Comparison of ENCODE assay signal across 8 cellular contexts in genomic region chr7:103445228-103446020, GRCh38. TPM values are rescaled to one million over a fixed set of nuclear protein-coding genes. Genes with fewer than 3 reads are reported as not detected.
DNase-seq lines count a peak whose midpoint lies in the region; ATAC-seq, FAIRE-seq and TF ChIP-seq lines count a peak whose summit lies in the region.

No MANE protein-coding gene starts in this region.

- 25% methylated on average over 44 of the region's 46 CpGs for WGBS in K562 (ENCODE audit: insufficient coverage, low coverage, missing lambda C conversion rate)
- 4% methylated on average over 46 of the region's 46 CpGs for WGBS in lung, 2 donors
- WGBS in adrenal gland, 4 donors = 22 to 26% (median 25%) methylated on average over 32 to 46 of the region's 46 CpGs

- TF ChIP-seq POLR2A in K562 (conservative IDR thresholded peaks at IDR 0.05) (no peak), vagina (IDR thresholded peaks at IDR 0.05) (no peak), adrenal gland (IDR thresholded peaks at IDR 0.05) (no peak)

- in situ Hi-C loops in K562 (cut with MboI) = no loop called here

- TF ChIP-seq EP300 in K562 (IDR thresholded peaks at IDR 0.05; ENCODE audit: low read length) = no peak

- H3K27ac ChIP-seq in K562 (ENCODE audit: extremely low read depth, low read depth, low read length) = no peak overlapping the region
- peak overlapping the region in 1 of 2 donors; percentile 13 for H3K27ac ChIP-seq in lung (ENCODE audit: low read depth in 1 of 2, low read length in 1 of 2)
- no peak overlapping the region for H3K27ac ChIP-seq in vagina
- H3K27ac ChIP-seq in adrenal gland = peak overlapping the region in 1 of 5 donors; percentile 44

- H3K4me3 ChIP-seq in K562 (peak overlapping the region; percentile 32), lung (no peak overlapping the region), vagina (peak overlapping the region; percentile 29 to 30), adrenal gland (peak overlapping the region in 1 of 4 donors; percentile 45)

- intact Hi-C loops in K562 (cut with micrococcal nuclease) (loop anchor here (2.0 to 5.0 kb wide), 3 partner anchors 79 to 307 kb away; no protein-coding TSS in a partner anchor), vagina (cut with DNase I) (no loop called here), adrenal gland (cut with DNase I) (no loop called here)

- FAIRE-seq in K562 (lab: Jason Lieb, UNC) = no peak

- H2AFZ ChIP-seq in K562 (ENCODE audit: low read depth, low read length) = peak overlapping the region; percentile 51

- POLR2A ChIA-PET in K562 (lab: Yijun Ruan, JAX) = interaction anchor here (0.5 to 1.0 kb wide), 2 partner anchors 10 to 27 kb away, joined by 3 read pairs; no protein-coding TSS in a partner anchor

- H3K4me2 ChIP-seq in K562 (ENCODE audit: insufficient read depth, low read length) = peak overlapping the region; percentile 67

- CTCF ChIA-PET in K562 (lab: Yijun Ruan, JAX; ENCODE audit: low intra/inter-chr PET ratio) = no interaction called here

- TF ChIP-seq CTCF in K562 (IDR thresholded peaks at IDR 0.05 in 2 of 3, conservative IDR thresholded peaks at IDR 0.05 in 1 of 3; ENCODE audit: insufficient read depth in 2 of 3, low read depth in 1 of 3, low read length in 3 of 3) (no peak), lung (IDR thresholded peaks at IDR 0.05; ENCODE audit: control extremely low read depth, extremely low read depth) (no peak), vagina (IDR thresholded peaks at IDR 0.05) (no peak), adrenal gland (IDR thresholded peaks at IDR 0.05) (no peak)

- H3K9ac ChIP-seq in K562 (ENCODE audit: insufficient read depth in 1 of 2, low read depth in 2 of 2, low read length in 2 of 2) = peak overlapping the region in 1 of 2 experiments; percentile 88; a peak in 2 of 4 replicates

- no peaks in the 10 kb centered on the region for H4K20me1 ChIP-seq in K562 (replicated peaks; ENCODE audit: control insufficient read depth, insufficient read depth, low read length)

- H3K9me1 ChIP-seq in K562 (ENCODE audit: control insufficient read depth, insufficient read depth, low read length) = no peaks in the 10 kb centered on the region

- TF ChIP-seq RAD21 in K562 (CRISPR knock-in tag; conservative IDR thresholded peaks at IDR 0.05 in 1 of 2, IDR thresholded peaks at IDR 0.05 in 1 of 2) = no peak

- no TSS peak for BruUV-seq in K562 (replicated peaks; lab: Mats Ljungman, UMichigan)

- peaks cover 38 to 43% of the 10 kb centered on the region in 2 experiments for H3K27me3 ChIP-seq in K562 (ENCODE audit: control insufficient read depth in 2 of 2, insufficient read depth in 2 of 2, low read length in 2 of 2)
- H3K27me3 ChIP-seq in lung (ENCODE audit: control insufficient read depth, insufficient read depth) = no peaks in the 10 kb centered on the region
- no peaks in the 10 kb centered on the region for H3K27me3 ChIP-seq in vagina
- peaks cover 32% of the 10 kb centered on the region for H3K27me3 ChIP-seq in adrenal gland

- H3K36me3 ChIP-seq in K562 (ENCODE audit: control insufficient read depth, insufficient read depth, low read length) (no peaks in the 10 kb centered on the region), lung (ENCODE audit: control insufficient read depth in 2 of 2, insufficient read depth in 2 of 2, low read length in 2 of 2) (no peaks in the 10 kb centered on the region), vagina (no peaks in the 10 kb centered on the region), adrenal gland (replicated peaks in 1 of 2) (no peaks in the 10 kb centered on the region)

- H3K9me3 ChIP-seq in K562 (replicated peaks; ENCODE audit: control insufficient read depth, insufficient read depth, low read depth, low read length) (no peaks in the 10 kb centered on the region), lung (ENCODE audit: control insufficient read depth in 2 of 2, insufficient read depth in 1 of 2, low read length in 1 of 2) (no peaks in the 10 kb centered on the region), vagina (no peaks in the 10 kb centered on the region), adrenal gland (replicated peaks in 1 of 3) (no peaks in the 10 kb centered on the region)

- H3K79me2 ChIP-seq in K562 (ENCODE audit: control insufficient read depth, insufficient read depth, low read length) = no peaks in the 10 kb centered on the region

- peak; percentile 33 for ATAC-seq in HG02981 (IDR thresholded peaks at IDR 0.05; ENCODE audit: unreplicated experiment)
- peak; percentile 29 for ATAC-seq in K562
- ATAC-seq in lung (ENCODE audit: insufficient read depth, low FRiP score) = peak; percentile 35
- ATAC-seq in GM19452 (IDR thresholded peaks at IDR 0.05; ENCODE audit: unreplicated experiment) = no peak

- DNase-seq in DMS153 treated with DMSO at 0.1 percent for 48 hours (lab: John Stamatoyannopoulos, UW; ENCODE audit: unreplicated experiment) = peak; percentile 22
- peak in 1 of 4 experiments; percentile 15 for DNase-seq in K562 (ENCODE audit: extremely low read depth in 1 of 4, low spot score in 3 of 4)
- DNase-seq in lung (ENCODE audit: low spot score) = no peak
- no peak for DNase-seq in vagina (ENCODE audit: extremely low spot score in 2 of 2)
- DNase-seq in adrenal gland = no peak
- no peak for DNase-seq in effector CD4-positive, alpha-beta T cell

- H3K4me1 ChIP-seq in K562 (replicated peaks in 1 of 2; ENCODE audit: control insufficient read depth in 2 of 2, insufficient read depth in 2 of 2, low read length in 2 of 2) = peaks cover 9 to 14% of the 10 kb centered on the region in 2 experiments; a peak in 4 of 5 replicates
- peaks cover 0 to 3% of the 10 kb centered on the region in 2 donors for H3K4me1 ChIP-seq in lung (ENCODE audit: control insufficient read depth in 2 of 2, insufficient read depth in 2 of 2, low read length in 2 of 2)
- H3K4me1 ChIP-seq in vagina = peaks cover 6% of the 10 kb centered on the region
- no peaks in the 10 kb centered on the region for H3K4me1 ChIP-seq in adrenal gland (replicated peaks in 1 of 2)

TF ChIP-seq in K562, 482 proteins besides CTCF, POLR2A, EP300 and RAD21:
- TF ChIP-seq ZBTB26 (CRISPR knock-in tag; IDR thresholded peaks at IDR 0.05) (no peak), EZH2 (IDR thresholded peaks at IDR 0.05; ENCODE audit: borderline replicate concordance, low read depth, low read length) (0 out of 2 replicates have a peak, but pooled peaks have one; percentile 43), ESRRA (IDR thresholded peaks at IDR 0.05; ENCODE audit: borderline replicate concordance, low read depth) (no peak), CBX2 (IDR thresholded peaks at IDR 0.05; ENCODE audit: insufficient read depth, low read length, poor library complexity, severe bottlenecking) (peak; percentile 50)

RNA-seq across cellular contexts. Expression of gene SLC26A5, which starts 0.6 kb away (rescaled TPM):
- total RNA-seq in K562 (2011; cell fraction: chromatin; rRNA removed; ENCODE audit: low replicate concordance) = not detected in 2 replicates
- total RNA-seq in K562 (2011; cell fraction: nucleolus; rRNA removed) = not detected in 2 replicates
- not detected in 2 replicates for total RNA-seq in K562 (2011; cell fraction: nucleoplasm; rRNA removed)
- total RNA-seq in K562 (2014; rRNA removed) (not detected in 2 replicates), K562 (2014; rRNA removed; fragmentation: Illumina TruSeq; extraction: Trizol) (not detected in 2 replicates), K562 (2015; rRNA removed; fragmentation: Illumina TruSeq; extraction: Trizol) (not detected in 2 replicates), K562 (2021) (not detected in 2 replicates), lung (1 to 10 TPM in 1 of 2 donors, under 1 TPM in 1; 0.77 to 1.1 TPM), vagina (not detected), adrenal gland (under 1 TPM in 5 of 8 donors, not detected in 3; 0.14 to 0.49 (median 0.34) TPM)
- polyA plus RNA-seq in K562 (2011; rRNA removed) (not detected in 2 replicates), K562 (2014; fragmentation: Illumina TruSeq; extraction: Trizol) (not detected in 2 replicates), K562 (2014; fragmentation: Nextera tagmentation; extraction: Ambion mirVana) (not detected), K562 (2014; rRNA removed) (not detected in 2 replicates), lung (under 1 TPM; 0.06 to 0.41 TPM), adrenal gland (under 1 TPM; 0.20 to 0.56 (median 0.22) TPM)
- not detected in 2 replicates for polyA plus RNA-seq in K562 (2011; cell fraction: cytosol; rRNA removed)
- polyA plus RNA-seq in K562 (2011; cell fraction: nucleus; rRNA removed) = not detected in 2 replicates
- polyA plus RNA-seq in K562 (2012) = not detected in 2 replicates
- polyA minus RNA-seq in K562 (2011; rRNA and poly(A)+ RNA removed) = 0.09 TPM in 1 of 2 replicates, not detected in the other
- polyA minus RNA-seq in K562 (2011; cell fraction: cytosol; rRNA and poly(A)+ RNA removed) = not detected in 2 replicates
- not detected in 2 replicates for polyA minus RNA-seq in K562 (2011; cell fraction: nucleus; rRNA and poly(A)+ RNA removed)
